Comparison of ENCODE assay signal across 1 cellular context in the genomic region with DNA sequence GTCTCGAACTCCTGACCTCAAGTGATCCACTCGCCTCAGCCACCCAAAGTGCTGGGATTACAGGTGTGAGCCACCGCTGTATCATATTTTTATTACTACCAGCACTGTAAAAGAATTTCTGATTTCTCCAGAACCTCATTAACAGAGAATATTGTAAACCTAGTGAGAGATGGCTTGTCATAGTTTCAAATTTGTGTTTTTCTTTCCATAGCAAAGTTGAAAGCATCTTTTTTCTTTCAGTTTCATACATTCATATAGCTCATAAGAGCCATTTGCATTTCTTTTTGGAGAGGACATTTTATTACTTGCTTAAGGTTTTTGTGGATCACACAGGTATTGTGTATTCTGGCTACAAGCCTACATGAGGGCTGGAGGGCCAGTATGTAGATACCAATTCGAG.
TF ChIP-seq lines count a peak whose summit lies in the region.

No MANE protein-coding gene starts in this region.

TF ChIP-seq in GM23338, 12 proteins besides CTCF, POLR2A, EP300 and RAD21 (continued from another document):
- TF ChIP-seq, protein P1, sequence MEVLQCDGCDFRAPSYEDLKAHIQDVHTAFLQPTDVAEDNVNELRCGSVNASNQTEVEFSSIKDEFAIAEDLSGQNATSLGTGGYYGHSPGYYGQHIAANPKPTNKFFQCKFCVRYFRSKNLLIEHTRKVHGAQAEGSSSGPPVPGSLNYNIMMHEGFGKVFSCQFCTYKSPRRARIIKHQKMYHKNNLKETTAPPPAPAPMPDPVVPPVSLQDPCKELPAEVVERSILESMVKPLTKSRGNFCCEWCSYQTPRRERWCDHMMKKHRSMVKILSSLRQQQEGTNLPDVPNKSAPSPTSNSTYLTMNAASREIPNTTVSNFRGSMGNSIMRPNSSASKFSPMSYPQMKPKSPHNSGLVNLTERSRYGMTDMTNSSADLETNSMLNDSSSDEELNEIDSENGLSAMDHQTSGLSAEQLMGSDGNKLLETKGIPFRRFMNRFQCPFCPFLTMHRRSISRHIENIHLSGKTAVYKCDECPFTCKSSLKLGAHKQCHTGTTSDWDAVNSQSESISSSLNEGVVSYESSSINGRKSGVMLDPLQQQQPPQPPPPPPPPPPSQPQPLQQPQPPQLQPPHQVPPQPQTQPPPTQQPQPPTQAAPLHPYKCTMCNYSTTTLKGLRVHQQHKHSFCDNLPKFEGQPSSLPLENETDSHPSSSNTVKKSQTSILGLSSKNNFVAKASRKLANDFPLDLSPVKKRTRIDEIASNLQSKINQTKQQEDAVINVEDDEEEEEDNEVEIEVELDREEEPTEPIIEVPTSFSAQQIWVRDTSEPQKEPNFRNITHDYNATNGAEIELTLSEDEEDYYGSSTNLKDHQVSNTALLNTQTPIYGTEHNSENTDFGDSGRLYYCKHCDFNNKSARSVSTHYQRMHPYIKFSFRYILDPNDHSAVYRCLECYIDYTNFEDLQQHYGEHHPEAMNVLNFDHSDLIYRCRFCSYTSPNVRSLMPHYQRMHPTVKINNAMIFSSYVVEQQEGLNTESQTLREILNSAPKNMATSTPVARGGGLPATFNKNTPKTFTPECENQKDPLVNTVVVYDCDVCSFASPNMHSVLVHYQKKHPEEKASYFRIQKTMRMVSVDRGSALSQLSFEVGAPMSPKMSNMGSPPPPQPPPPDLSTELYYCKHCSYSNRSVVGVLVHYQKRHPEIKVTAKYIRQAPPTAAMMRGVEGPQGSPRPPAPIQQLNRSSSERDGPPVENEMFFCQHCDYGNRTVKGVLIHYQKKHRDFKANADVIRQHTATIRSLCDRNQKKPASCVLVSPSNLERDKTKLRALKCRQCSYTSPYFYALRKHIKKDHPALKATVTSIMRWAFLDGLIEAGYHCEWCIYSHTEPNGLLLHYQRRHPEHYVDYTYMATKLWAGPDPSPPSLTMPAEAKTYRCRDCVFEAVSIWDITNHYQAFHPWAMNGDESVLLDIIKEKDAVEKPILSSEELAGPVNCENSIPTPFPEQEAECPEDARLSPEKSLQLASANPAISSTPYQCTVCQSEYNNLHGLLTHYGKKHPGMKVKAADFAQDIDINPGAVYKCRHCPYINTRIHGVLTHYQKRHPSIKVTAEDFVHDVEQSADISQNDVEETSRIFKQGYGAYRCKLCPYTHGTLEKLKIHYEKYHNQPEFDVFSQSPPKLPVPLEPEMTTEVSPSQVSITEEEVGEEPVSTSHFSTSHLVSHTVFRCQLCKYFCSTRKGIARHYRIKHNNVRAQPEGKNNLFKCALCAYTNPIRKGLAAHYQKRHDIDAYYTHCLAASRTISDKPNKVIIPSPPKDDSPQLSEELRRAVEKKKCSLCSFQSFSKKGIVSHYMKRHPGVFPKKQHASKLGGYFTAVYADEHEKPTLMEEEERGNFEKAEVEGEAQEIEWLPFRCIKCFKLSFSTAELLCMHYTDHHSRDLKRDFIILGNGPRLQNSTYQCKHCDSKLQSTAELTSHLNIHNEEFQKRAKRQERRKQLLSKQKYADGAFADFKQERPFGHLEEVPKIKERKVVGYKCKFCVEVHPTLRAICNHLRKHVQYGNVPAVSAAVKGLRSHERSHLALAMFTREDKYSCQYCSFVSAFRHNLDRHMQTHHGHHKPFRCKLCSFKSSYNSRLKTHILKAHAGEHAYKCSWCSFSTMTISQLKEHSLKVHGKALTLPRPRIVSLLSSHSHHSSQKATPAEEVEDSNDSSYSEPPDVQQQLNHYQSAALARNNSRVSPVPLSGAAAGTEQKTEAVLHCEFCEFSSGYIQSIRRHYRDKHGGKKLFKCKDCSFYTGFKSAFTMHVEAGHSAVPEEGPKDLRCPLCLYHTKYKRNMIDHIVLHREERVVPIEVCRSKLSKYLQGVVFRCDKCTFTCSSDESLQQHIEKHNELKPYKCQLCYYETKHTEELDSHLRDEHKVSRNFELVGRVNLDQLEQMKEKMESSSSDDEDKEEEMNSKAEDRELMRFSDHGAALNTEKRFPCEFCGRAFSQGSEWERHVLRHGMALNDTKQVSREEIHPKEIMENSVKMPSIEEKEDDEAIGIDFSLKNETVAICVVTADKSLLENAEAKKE (CRISPR knock-in tag; IDR thresholded peaks at IDR 0.05) = no peak
- TF ChIP-seq, protein P2, sequence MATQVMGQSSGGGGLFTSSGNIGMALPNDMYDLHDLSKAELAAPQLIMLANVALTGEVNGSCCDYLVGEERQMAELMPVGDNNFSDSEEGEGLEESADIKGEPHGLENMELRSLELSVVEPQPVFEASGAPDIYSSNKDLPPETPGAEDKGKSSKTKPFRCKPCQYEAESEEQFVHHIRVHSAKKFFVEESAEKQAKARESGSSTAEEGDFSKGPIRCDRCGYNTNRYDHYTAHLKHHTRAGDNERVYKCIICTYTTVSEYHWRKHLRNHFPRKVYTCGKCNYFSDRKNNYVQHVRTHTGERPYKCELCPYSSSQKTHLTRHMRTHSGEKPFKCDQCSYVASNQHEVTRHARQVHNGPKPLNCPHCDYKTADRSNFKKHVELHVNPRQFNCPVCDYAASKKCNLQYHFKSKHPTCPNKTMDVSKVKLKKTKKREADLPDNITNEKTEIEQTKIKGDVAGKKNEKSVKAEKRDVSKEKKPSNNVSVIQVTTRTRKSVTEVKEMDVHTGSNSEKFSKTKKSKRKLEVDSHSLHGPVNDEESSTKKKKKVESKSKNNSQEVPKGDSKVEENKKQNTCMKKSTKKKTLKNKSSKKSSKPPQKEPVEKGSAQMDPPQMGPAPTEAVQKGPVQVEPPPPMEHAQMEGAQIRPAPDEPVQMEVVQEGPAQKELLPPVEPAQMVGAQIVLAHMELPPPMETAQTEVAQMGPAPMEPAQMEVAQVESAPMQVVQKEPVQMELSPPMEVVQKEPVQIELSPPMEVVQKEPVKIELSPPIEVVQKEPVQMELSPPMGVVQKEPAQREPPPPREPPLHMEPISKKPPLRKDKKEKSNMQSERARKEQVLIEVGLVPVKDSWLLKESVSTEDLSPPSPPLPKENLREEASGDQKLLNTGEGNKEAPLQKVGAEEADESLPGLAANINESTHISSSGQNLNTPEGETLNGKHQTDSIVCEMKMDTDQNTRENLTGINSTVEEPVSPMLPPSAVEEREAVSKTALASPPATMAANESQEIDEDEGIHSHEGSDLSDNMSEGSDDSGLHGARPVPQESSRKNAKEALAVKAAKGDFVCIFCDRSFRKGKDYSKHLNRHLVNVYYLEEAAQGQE (IDR thresholded peaks at IDR 0.05; ENCODE audit: unreplicated experiment) = no peak
- TF ChIP-seq EZH2 (IDR thresholded peaks at IDR 0.05; ENCODE audit: low read depth, unreplicated experiment) = no peak
